In the genomic region with DNA sequence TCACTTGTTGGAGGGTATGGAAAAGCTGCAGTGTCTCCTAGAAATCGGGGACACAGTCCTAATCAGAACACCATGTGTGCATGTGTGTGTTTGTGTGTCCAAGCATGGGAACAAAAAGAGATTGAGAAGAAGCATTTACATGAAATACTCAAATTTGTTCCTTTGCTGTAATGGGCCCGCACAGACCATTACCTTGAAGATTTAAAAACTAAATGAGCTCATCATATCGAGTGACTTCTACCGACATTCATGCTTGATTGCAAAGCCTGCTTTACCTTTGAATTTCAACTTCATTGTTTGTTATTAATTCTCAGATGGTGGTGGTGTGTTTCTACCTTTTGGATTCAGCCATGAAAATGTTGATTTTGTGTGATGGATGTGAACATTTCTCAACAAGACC, we compare ENCODE assay signal across 9 cellular contexts.
A peak's percentile ranks its signal among the peaks of the same experiment; 100 is the strongest.
DNase-seq lines count a peak whose midpoint lies in the region; ATAC-seq, FAIRE-seq and TF ChIP-seq lines count a peak whose summit lies in the region.
"Had no signal": no experiment of that assay in that cellular context is flagged by ENCODE, and none has a peak within 500 bp of the region (broad histone marks: within the 10 kb centered on the region; RNA-seq: fewer than 3 reads in every experiment).

No MANE protein-coding gene starts in this region.

- H3K79me2 ChIP-seq in KMS-11 (ENCODE audit: insufficient read depth, low read depth): no peaks in the 10 kb centered on the region
- H3K79me2 ChIP-seq in keratinocyte (ENCODE audit: control insufficient read depth, insufficient read depth, low read length): no peaks in the 10 kb centered on the region

- FAIRE-seq in keratinocyte (lab: Jason Lieb, UNC): no peak

- dilution Hi-C loops in keratinocyte (cut with MboI; ENCODE audit: extremely low pct_ligation_motif_present, low sequenced_read_pairs): no loop called here

- peak overlapping the region; percentile 75 for H3K27ac Mint-ChIP-seq in activated T-helper 17 cell treated with anti-CD3 and anti-CD28 coated beads, Interleukin-2, amount 50 U/mL, for 72 hours

- no peaks in the 10 kb centered on the region for H3K9me3 Mint-ChIP-seq in activated T-helper 17 cell treated with anti-CD3 and anti-CD28 coated beads, Interleukin-2, amount 50 U/mL, for 72 hours

- TF ChIP-seq CTCF in KMS-11 (conservative IDR thresholded peaks at IDR 0.05; ENCODE audit: low read depth, low read length): no peak
- TF ChIP-seq CTCF in keratinocyte (optimal IDR thresholded peaks at IDR 0.05 in 1 of 3, IDR thresholded peaks at IDR 0.05 in 1 of 3, conservative IDR thresholded peaks at IDR 0.05 in 1 of 3; ENCODE audit: extremely low read depth in 1 of 3, insufficient read depth in 2 of 3, low read length in 3 of 3): no peak
- no peak for TF ChIP-seq CTCF in suprapubic skin (IDR thresholded peaks at IDR 0.05)

- no peak for ATAC-seq in activated T-helper 17 cell treated with anti-CD3 and anti-CD28 coated beads, Interleukin-2, amount 50 U/mL, for 72 hours (replicated peaks)
- no peak for ATAC-seq in GM18505 (IDR thresholded peaks at IDR 0.05; ENCODE audit: unreplicated experiment)
- ATAC-seq in GM19452 (IDR thresholded peaks at IDR 0.05; ENCODE audit: unreplicated experiment): no peak

- H3K27me3 ChIP-seq in KMS-11 (ENCODE audit: insufficient read depth, low read depth): no peaks in the 10 kb centered on the region
- peaks cover 53% of the 10 kb centered on the region for H3K27me3 ChIP-seq in keratinocyte (ENCODE audit: control insufficient read depth, extremely low read depth, insufficient read depth, low read length)
- H3K27me3 ChIP-seq in suprapubic skin: no peaks in the 10 kb centered on the region

- H3K4me1 ChIP-seq in KMS-11 (ENCODE audit: low read depth, poor library complexity, severe bottlenecking) (peaks cover 44% of the 10 kb centered on the region), keratinocyte (ENCODE audit: control insufficient read depth, extremely low read depth, insufficient read depth, low read length) (peaks cover 45% of the 10 kb centered on the region), suprapubic skin (peaks cover 98% of the 10 kb centered on the region)

- peaks cover 31% of the 10 kb centered on the region for H3K4me1 Mint-ChIP-seq in activated T-helper 17 cell treated with anti-CD3 and anti-CD28 coated beads, Interleukin-2, amount 50 U/mL, for 72 hours

- DNase-seq in keratinocyte (ENCODE audit: low read depth, low spot score) (no peak), suprapubic skin (ENCODE audit: low spot score in 2 of 2) (no peak), nucleus accumbens (lab: John Stamatoyannopoulos, UW) (no peak)

- no peaks in the 10 kb centered on the region for H3K9me3 ChIP-seq in keratinocyte (ENCODE audit: control insufficient read depth, low read depth, low read length)
- H3K9me3 ChIP-seq in suprapubic skin: no peaks in the 10 kb centered on the region

- no peak overlapping the region for H3K9ac ChIP-seq in KMS-11
- H3K9ac ChIP-seq in keratinocyte (ENCODE audit: control insufficient read depth, extremely low read depth, insufficient read depth, low read length): no peak overlapping the region

- H4K20me1 ChIP-seq in KMS-11 (ENCODE audit: insufficient read depth): no peaks in the 10 kb centered on the region
- H4K20me1 ChIP-seq in keratinocyte (ENCODE audit: control insufficient read depth, extremely low read depth, insufficient read depth, low read length): peaks cover 3% of the 10 kb centered on the region

- H3K4me3 ChIP-seq in KMS-11 (IDR thresholded peaks at IDR 0.05; ENCODE audit: insufficient read depth, low read depth, low read length): no peak overlapping the region
- no peak overlapping the region for H3K4me3 ChIP-seq in keratinocyte (ENCODE audit: control insufficient read depth in 2 of 3, extremely low read depth in 1 of 3, insufficient read depth in 2 of 3, low read depth in 1 of 3, low read length in 3 of 3)
- no peak overlapping the region for H3K4me3 ChIP-seq in suprapubic skin
- H3K4me3 ChIP-seq: skin epidermis had no signal

- H3K36me3 ChIP-seq in KMS-11 (ENCODE audit: insufficient read depth) (no peaks in the 10 kb centered on the region), keratinocyte (ENCODE audit: control insufficient read depth in 2 of 2, extremely low read depth in 1 of 2, insufficient read depth in 2 of 2, low read length in 2 of 2) (no peaks in the 10 kb centered on the region), suprapubic skin (no peaks in the 10 kb centered on the region)

- H3K9me1 ChIP-seq in keratinocyte (ENCODE audit: control insufficient read depth, extremely low read depth, insufficient read depth, low read length): no peaks in the 10 kb centered on the region

- H2AFZ ChIP-seq in KMS-11 (ENCODE audit: low read depth): no peak overlapping the region
- no peak overlapping the region for H2AFZ ChIP-seq in keratinocyte (ENCODE audit: control insufficient read depth, low read length)

- no peak for TF ChIP-seq POLR2A in suprapubic skin (IDR thresholded peaks at IDR 0.05)
- TF ChIP-seq POLR2A in GM18505 (IDR thresholded peaks at IDR 0.05; ENCODE audit: borderline replicate concordance, extremely low read depth, insufficient read depth, insufficient read length): no peak

- no peaks in the 10 kb centered on the region for H3K27me3 Mint-ChIP-seq in activated T-helper 17 cell treated with anti-CD3 and anti-CD28 coated beads, Interleukin-2, amount 50 U/mL, for 72 hours

- H3K4me3 Mint-ChIP-seq in activated T-helper 17 cell treated with anti-CD3 and anti-CD28 coated beads, Interleukin-2, amount 50 U/mL, for 72 hours: peak overlapping the region; percentile 58

- H3K4me2 ChIP-seq in KMS-11 (peak overlapping the region; percentile 63; the same call in 1 of the 2 replicates), keratinocyte (ENCODE audit: control insufficient read depth, extremely low read depth, insufficient read depth, low read depth, low read length) (peak overlapping the region; percentile 70)

- no peak for TF ChIP-seq EP300 in suprapubic skin (IDR thresholded peaks at IDR 0.05)

- H3K27ac ChIP-seq in KMS-11 (peak overlapping the region; percentile 33; the same call in 1 of the 2 replicates), keratinocyte (ENCODE audit: control insufficient read depth, insufficient read depth, low read length) (no peak overlapping the region), suprapubic skin (peak overlapping the region; percentile 100)

- WGBS in suprapubic skin: 55% methylated on average over 4 of the region's 4 CpGs

- H3K36me3 Mint-ChIP-seq in activated T-helper 17 cell treated with anti-CD3 and anti-CD28 coated beads, Interleukin-2, amount 50 U/mL, for 72 hours (ENCODE audit: low read depth): peaks cover 11% of the 10 kb centered on the region
- H3K36me3 Mint-ChIP-seq: activated naive CD4-positive, alpha-beta T cell treated with anti-CD3 and anti-CD28 coated beads, Interleukin-2, amount 50 U/mL, for 72 hours had no signal
